11 cellular contexts compared by ENCODE assay signal in genomic region chr16:31009894-31010293, GRCh38. TPM values are rescaled to one million over a fixed set of nuclear protein-coding genes. Genes with fewer than 3 reads are reported as not detected.
DNase-seq lines count a peak whose midpoint lies in the region; ATAC-seq and TF ChIP-seq lines count a peak whose summit lies in the region.
"Had no signal": no experiment of that assay in that cellular context is flagged by ENCODE, and none has a peak within 500 bp of the region (broad histone marks: within the 10 kb centered on the region; RNA-seq: fewer than 3 reads in every experiment).

No MANE protein-coding gene starts in this region.

- H3K4me1 ChIP-seq in sigmoid colon, result peaks cover 0 to 5% (median 2%) of the 10 kb centered on the region in 4 donors
- H3K4me1 ChIP-seq in Karpas-422 (ENCODE audit: low read length), result peaks cover 3% of the 10 kb centered on the region
- H3K4me1 ChIP-seq in tibial nerve, result peaks cover 0 to 6% (median 2%) of the 10 kb centered on the region in 4 donors

- H3K9me3 Mint-ChIP-seq in activated CD4-positive, alpha-beta memory T cell treated with anti-CD3 and anti-CD28 coated beads for 36 hours, result no peaks in the 10 kb centered on the region
- H3K9me3 Mint-ChIP-seq in activated CD4-positive, alpha-beta memory T cell treated with anti-CD3 and anti-CD28 coated beads, Interleukin-2, amount 10 ng/mL, durations not matched to agents 7 days and 5 days, result no peaks in the 10 kb centered on the region
- H3K9me3 Mint-ChIP-seq: activated naive CD4-positive, alpha-beta T cell treated with anti-CD3 and anti-CD28 coated beads, Interleukin-2, amount 50 U/mL, for 72 hours had no signal

- CTCF ChIA-PET in activated CD4-positive, alpha-beta memory T cell treated with anti-CD3 and anti-CD28 coated beads for 36 hours (lab: Charles Lee), result no interaction called here
- CTCF ChIA-PET in activated CD4-positive, alpha-beta memory T cell treated with anti-CD3 and anti-CD28 coated beads, Interleukin-2, amount 10 ng/mL, durations not matched to agents 7 days and 5 days (lab: Charles Lee), result no interaction called here

- H3K9me2 ChIP-seq in Karpas-422 (replicated peaks; ENCODE audit: insufficient read depth, low read length), result no peaks in the 10 kb centered on the region

- no peak overlapping the region for H2AFZ ChIP-seq in Karpas-422 (ENCODE audit: low read length)

- H3K27me3 Mint-ChIP-seq in activated CD4-positive, alpha-beta memory T cell treated with anti-CD3 and anti-CD28 coated beads for 36 hours, result peaks cover 16% of the 10 kb centered on the region
- peaks cover 56% of the 10 kb centered on the region for H3K27me3 Mint-ChIP-seq in activated CD4-positive, alpha-beta memory T cell treated with anti-CD3 and anti-CD28 coated beads, Interleukin-2, amount 10 ng/mL, durations not matched to agents 7 days and 5 days

- H3K4me3 Mint-ChIP-seq in activated CD4-positive, alpha-beta memory T cell treated with anti-CD3 and anti-CD28 coated beads for 36 hours, result peak overlapping the region; percentile 45
- no peak overlapping the region for H3K4me3 Mint-ChIP-seq in activated CD4-positive, alpha-beta memory T cell treated with anti-CD3 and anti-CD28 coated beads, Interleukin-2, amount 10 ng/mL, durations not matched to agents 7 days and 5 days

- ATAC-seq in SK-N-SH treated with all-trans-retinoic acid at 6 μM for 48 hours, result peak; percentile 50
- ATAC-seq in esophagus mucosa, result peak; percentile 7

- peak overlapping the region in 3 of 4 donors; percentile 18 to 32 (median 27) for H3K4me3 ChIP-seq in sigmoid colon
- no peak overlapping the region for H3K4me3 ChIP-seq in Karpas-422 (ENCODE audit: low read length)
- H3K4me3 ChIP-seq in tibial nerve, result no peak overlapping the region

- TF ChIP-seq CTCF in sigmoid colon (IDR thresholded peaks at IDR 0.05) (no peak), tibial nerve (IDR thresholded peaks at IDR 0.05) (no peak)

- no peaks in the 10 kb centered on the region for H3K79me2 ChIP-seq in Karpas-422 (ENCODE audit: low read length)

- peaks cover 14% of the 10 kb centered on the region for H3K4me1 Mint-ChIP-seq in activated CD4-positive, alpha-beta memory T cell treated with anti-CD3 and anti-CD28 coated beads for 36 hours (ENCODE audit: low read depth)
- H3K4me1 Mint-ChIP-seq in activated CD4-positive, alpha-beta memory T cell treated with anti-CD3 and anti-CD28 coated beads, Interleukin-2, amount 10 ng/mL, durations not matched to agents 7 days and 5 days, result peaks cover 4% of the 10 kb centered on the region

- peaks cover 12 to 70% (median 37%) of the 10 kb centered on the region in 3 donors for H3K27me3 ChIP-seq in sigmoid colon
- no peaks in the 10 kb centered on the region for H3K27me3 ChIP-seq in Karpas-422 (ENCODE audit: low read length)
- H3K27me3 ChIP-seq in tibial nerve, result peaks cover 0 to 58% of the 10 kb centered on the region in 2 donors

- no peak overlapping the region for H3K27ac Mint-ChIP-seq in activated CD4-positive, alpha-beta memory T cell treated with anti-CD3 and anti-CD28 coated beads for 36 hours
- H3K27ac Mint-ChIP-seq in activated CD4-positive, alpha-beta memory T cell treated with anti-CD3 and anti-CD28 coated beads, Interleukin-2, amount 10 ng/mL, durations not matched to agents 7 days and 5 days, result no peak overlapping the region

- H3K36me3 Mint-ChIP-seq in activated CD4-positive, alpha-beta memory T cell treated with anti-CD3 and anti-CD28 coated beads for 36 hours, result no peaks in the 10 kb centered on the region
- H3K36me3 Mint-ChIP-seq in activated CD4-positive, alpha-beta memory T cell treated with anti-CD3 and anti-CD28 coated beads, Interleukin-2, amount 10 ng/mL, durations not matched to agents 7 days and 5 days (ENCODE audit: low read depth), result no peaks in the 10 kb centered on the region
- H3K36me3 Mint-ChIP-seq: activated naive CD4-positive, alpha-beta T cell treated with anti-CD3 and anti-CD28 coated beads, Interleukin-2, amount 50 U/mL, for 72 hours had no signal

- H3K36me3 ChIP-seq in sigmoid colon (no peaks in the 10 kb centered on the region), Karpas-422 (ENCODE audit: insufficient read depth, low read length) (no peaks in the 10 kb centered on the region), tibial nerve (no peaks in the 10 kb centered on the region)

- no peak overlapping the region for H3K9ac ChIP-seq in Karpas-422 (ENCODE audit: low read length)

- no peak for TF ChIP-seq EP300 in sigmoid colon (IDR thresholded peaks at IDR 0.05)
- TF ChIP-seq EP300 in tibial nerve (IDR thresholded peaks at IDR 0.05), result no peak

- H3K4me2 ChIP-seq in Karpas-422 (ENCODE audit: low read depth, low read length, poor library complexity, severe bottlenecking), result no peak overlapping the region

- 40 to 41% methylated on average over 11 of the region's 11 CpGs for WGBS in sigmoid colon, 2 donors
- WGBS in tibial nerve, 2 donors, result 23 to 24% methylated on average over 11 of the region's 11 CpGs

- no peak for TF ChIP-seq POLR2A in sigmoid colon (IDR thresholded peaks at IDR 0.05)
- no peak for TF ChIP-seq POLR2A in tibial nerve (IDR thresholded peaks at IDR 0.05)

- H3K27ac ChIP-seq in sigmoid colon (no peak overlapping the region), Karpas-422 (ENCODE audit: low read length) (no peak overlapping the region), tibial nerve (no peak overlapping the region)
- H3K27ac ChIP-seq: C4-2B had no signal

- H3K9me3 ChIP-seq in sigmoid colon (no peaks in the 10 kb centered on the region), Karpas-422 (ENCODE audit: low read length) (no peaks in the 10 kb centered on the region), tibial nerve (no peaks in the 10 kb centered on the region)

- intact Hi-C loops in activated CD4-positive, alpha-beta memory T cell treated with anti-CD3 and anti-CD28 coated beads for 36 hours (cut with micrococcal nuclease), result no loop called here
- intact Hi-C loops in sigmoid colon (cut with DNase I), result no loop called here

- H4K20me1 ChIP-seq in Karpas-422 (ENCODE audit: insufficient read depth, low read depth, low read length), result no peaks in the 10 kb centered on the region

- POLR2A ChIA-PET in activated CD4-positive, alpha-beta memory T cell treated with anti-CD3 and anti-CD28 coated beads for 36 hours (lab: Charles Lee), result no interaction called here
- POLR2A ChIA-PET in activated CD4-positive, alpha-beta memory T cell treated with anti-CD3 and anti-CD28 coated beads, Interleukin-2, amount 10 ng/mL, durations not matched to agents 7 days and 5 days (lab: Charles Lee), result no interaction called here

- DNase-seq in activated CD4-positive, alpha-beta memory T cell treated with anti-CD3 and anti-CD28 coated beads for 36 hours, result no peak
- DNase-seq in activated CD4-positive, alpha-beta memory T cell treated with anti-CD3 and anti-CD28 coated beads, Interleukin-2, amount 10 ng/mL, durations not matched to agents 7 days and 5 days, result no peak
- DNase-seq in sigmoid colon (no peak), Karpas-422 (no peak), tibial nerve (ENCODE audit: low spot score in 2 of 2) (no peak), LoVo (ENCODE audit: low spot score) (no peak)
- DNase-seq: HCEC 1CT had no signal

RNA-seq across cellular contexts. Expression of gene STX1B, which starts 0.5 kb away (rescaled TPM):
- 1 to 10 TPM in 1 of 2 experiments, under 1 TPM in 1; 0.92 to 1.0 TPM for total RNA-seq in activated CD4-positive, alpha-beta memory T cell treated with anti-CD3 and anti-CD28 coated beads for 36 hours
- total RNA-seq in activated CD4-positive, alpha-beta memory T cell treated with anti-CD3 and anti-CD28 coated beads, Interleukin-2, amount 10 ng/mL, durations not matched to agents 7 days and 5 days, result 1 to 10 TPM; 1.5 to 1.7 TPM
- total RNA-seq in esophagus mucosa (0.80 TPM), sigmoid colon (1 to 10 TPM in 2 of 4 donors, under 1 TPM in 2; 0.71 to 4.4 (median 2.3) TPM), tibial nerve (1 to 10 TPM in 3 of 4 donors, under 1 TPM in 1; 0.84 to 6.1 (median 1.3) TPM)
- 1 to 10 TPM in 1 of 3 donors, under 1 TPM in 1, not detected in 1; 0.60 to 1.2 TPM for polyA plus RNA-seq in sigmoid colon
- total RNA-seq in Karpas-422 (2014; rRNA removed; shearing (Covaris generic); ENCODE audit: low replicate concordance), result 0.07 and 0.11 TPM in 2 replicates

RNA-seq across cellular contexts. Expression of gene STX4, which starts 23.5 kb away (rescaled TPM):
- total RNA-seq in activated CD4-positive, alpha-beta memory T cell treated with anti-CD3 and anti-CD28 coated beads for 36 hours, result 10 to 100 TPM; 46.7 to 46.8 TPM
- 10 to 100 TPM; 67.2 to 70.0 TPM for total RNA-seq in activated CD4-positive, alpha-beta memory T cell treated with anti-CD3 and anti-CD28 coated beads, Interleukin-2, amount 10 ng/mL, durations not matched to agents 7 days and 5 days
- total RNA-seq in esophagus mucosa, result 42.8 TPM
- 10 to 100 TPM; 23.9 to 56.5 (median 37.4) TPM for total RNA-seq in sigmoid colon
- polyA plus RNA-seq in sigmoid colon, result 10 to 100 TPM; 47.2 to 76.3 (median 55.3) TPM
- total RNA-seq in Karpas-422 (2014; rRNA removed; shearing (Covaris generic); ENCODE audit: low replicate concordance), result 16.6 and 16.7 TPM in 2 replicates
- total RNA-seq in tibial nerve, result 10 to 100 TPM; 50.7 to 69.3 (median 63.9) TPM

RNA-seq across cellular contexts. Expression of gene HSD3B7, which starts 24.9 kb away (rescaled TPM):
- total RNA-seq in activated CD4-positive, alpha-beta memory T cell treated with anti-CD3 and anti-CD28 coated beads for 36 hours, result 1 to 10 TPM; 2.2 TPM
- total RNA-seq in activated CD4-positive, alpha-beta memory T cell treated with anti-CD3 and anti-CD28 coated beads, Interleukin-2, amount 10 ng/mL, durations not matched to agents 7 days and 5 days, result 1 to 10 TPM; 7.1 to 7.5 TPM
- 14.5 TPM for total RNA-seq in esophagus mucosa
- total RNA-seq in sigmoid colon, result 10 to 100 TPM; 14.6 to 16.1 (median 15.5) TPM
- polyA plus RNA-seq in sigmoid colon, result 10 to 100 TPM in 2 of 3 donors, 1 to 10 TPM in 1; 9.0 to 36.1 (median 13.6) TPM
- 0.65 and 2.7 TPM in 2 replicates for total RNA-seq in Karpas-422 (2014; rRNA removed; shearing (Covaris generic); ENCODE audit: low replicate concordance)
- 10 to 100 TPM; 14.9 to 42.9 (median 22.5) TPM for total RNA-seq in tibial nerve

RNA-seq across cellular contexts. Expression of gene SETD1A, which starts 52.3 kb away (rescaled TPM):
- 10 to 100 TPM; 16.4 to 17.4 TPM for total RNA-seq in activated CD4-positive, alpha-beta memory T cell treated with anti-CD3 and anti-CD28 coated beads for 36 hours
- 10 to 100 TPM; 18.8 to 20.3 TPM for total RNA-seq in activated CD4-positive, alpha-beta memory T cell treated with anti-CD3 and anti-CD28 coated beads, Interleukin-2, amount 10 ng/mL, durations not matched to agents 7 days and 5 days
- total RNA-seq in esophagus mucosa, result 8.2 TPM
- total RNA-seq in sigmoid colon, result 10 to 100 TPM in 1 of 4 donors, 1 to 10 TPM in 3; 5.0 to 16.0 (median 7.1) TPM
- 10 to 100 TPM in 1 of 3 donors, 1 to 10 TPM in 2; 2.4 to 13.1 (median 3.2) TPM for polyA plus RNA-seq in sigmoid colon
- total RNA-seq in Karpas-422 (2014; rRNA removed; shearing (Covaris generic); ENCODE audit: low replicate concordance), result 3.8 and 4.3 TPM in 2 replicates
- total RNA-seq in tibial nerve, result 10 to 100 TPM in 2 of 4 donors, 1 to 10 TPM in 2; 7.9 to 17.1 (median 10.7) TPM

Comparison
In these comparisons a context has a peak if more than half of its experiments do, and no peak if none do; other contexts are left out.
1. H3K4me3 ChIP-seq: peak in sigmoid colon (3 of 4); none in Karpas-422 (single experiment) and tibial nerve (0 of 4).